Comparison of ENCODE assay signal across 14 cellular contexts in the genomic region with DNA sequence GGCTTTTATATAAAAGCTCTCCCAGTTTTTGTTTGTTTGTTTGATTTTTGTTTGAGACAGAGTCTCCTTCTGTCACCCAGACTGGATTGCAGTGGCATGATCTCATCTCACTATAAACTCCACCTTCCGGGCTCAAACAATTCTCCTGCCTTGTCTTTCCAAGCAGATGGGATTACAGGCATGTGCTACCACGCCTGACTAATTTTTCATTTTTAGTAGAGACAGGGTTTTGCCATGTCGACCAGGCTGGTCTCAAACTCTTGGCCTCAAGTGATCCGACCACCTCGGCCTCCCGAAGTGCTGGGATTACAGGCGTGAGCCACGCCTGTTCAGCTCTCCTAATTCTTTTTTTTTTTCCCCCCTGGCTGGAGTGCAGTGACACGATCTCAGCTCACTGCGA. TPM values are rescaled to one million over a fixed set of nuclear protein-coding genes. Genes with fewer than 3 reads are reported as not detected.
"Had no signal": no experiment of that assay in that cellular context is flagged by ENCODE, and none has a peak within 500 bp of the region (broad histone marks: within the 10 kb centered on the region; RNA-seq: fewer than 3 reads in every experiment).

No MANE protein-coding gene starts in this region.

- H2AFZ ChIP-seq: parathyroid adenoma had no signal

- DNase-seq: activated CD4-positive, alpha-beta T cell treated with anti-CD3 and anti-CD28 coated beads, Interleukin-2, amount 10 ng/mL, durations not matched to agents 24 days and 14 days; activated naive CD4-positive, alpha-beta T cell; colonic mucosa; gastrocnemius medialis; islet precursor cell; mesendoderm; stimulated activated CD4-positive, alpha-beta T cell treated with anti-CD3 and anti-CD28 coated beads, Interleukin-1b, Interleukin-23, amount 100 ng/mL, for 48 hours; SW 1271; T-helper 9 cell; tibial artery had no signal

- H3K9ac ChIP-seq: parathyroid adenoma had no signal

- ATAC-seq: gastrocnemius medialis; stimulated activated memory B cell treated with anti-CD40 and anti-IgM and Interleukin-4, amounts not matched to agents 10 μg/mL and 1 μg/mL and 100 μg/mL, for 72 hours; WTC11 had no signal

- H3K27ac ChIP-seq: colonic mucosa, gastrocnemius medialis, parathyroid adenoma, tibial artery had no signal

- H3K9me3 ChIP-seq: colonic mucosa, gastrocnemius medialis, tibial artery had no signal

- H3K79me2 ChIP-seq: parathyroid adenoma had no signal

- H3K4me1 ChIP-seq: parathyroid adenoma had no signal

- H3K36me3 ChIP-seq: colonic mucosa, gastrocnemius medialis, tibial artery had no signal

- H3K27me3 ChIP-seq: colonic mucosa, gastrocnemius medialis, tibial artery had no signal

- H3K4me3 ChIP-seq: colonic mucosa, gastrocnemius medialis, tibial artery had no signal

RNA-seq across cellular contexts. Expression of a gene that starts 4.4 kb away (rescaled TPM):
- total RNA-seq: liver had no signal
